In the genomic region with DNA sequence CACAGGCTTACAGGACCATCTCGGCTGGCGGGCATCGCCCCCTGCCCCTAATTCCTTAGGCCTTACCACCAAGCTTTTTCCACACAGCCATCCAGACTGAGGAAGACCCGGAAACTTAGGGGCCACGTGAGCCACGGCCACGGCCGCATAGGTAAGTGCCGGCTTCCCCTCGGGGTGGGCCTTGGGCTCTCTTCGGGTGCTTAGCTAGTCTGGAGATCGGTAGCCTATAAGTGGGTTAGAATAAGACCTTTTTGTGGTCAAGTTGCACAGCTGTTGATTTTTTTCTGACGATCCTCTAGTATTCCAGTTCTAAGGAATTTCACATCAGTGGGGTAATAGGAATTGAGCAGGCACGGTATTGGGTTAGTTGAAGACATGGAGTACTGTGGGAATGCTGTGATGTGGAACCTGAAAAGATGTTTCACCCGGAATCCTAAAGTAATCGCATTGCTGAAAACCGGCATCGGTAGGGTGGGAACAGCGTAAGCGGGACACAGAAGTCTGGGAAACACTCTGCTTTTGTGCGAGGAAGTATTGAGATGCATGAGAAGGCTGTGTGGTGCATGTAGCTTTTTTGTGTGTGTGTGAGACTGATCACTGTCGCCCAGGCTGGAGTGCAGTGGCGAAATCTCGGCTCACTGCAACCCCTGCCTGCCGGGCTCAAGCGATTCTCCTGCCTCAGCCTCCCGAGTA, we compare ENCODE assay signal across 1 cellular context.
A peak's percentile ranks its signal among the peaks of the same experiment; 100 is the strongest.
TF ChIP-seq lines count a peak whose summit lies in the region.

No MANE protein-coding gene starts in this region.

TF ChIP-seq in K562, 482 proteins besides CTCF, POLR2A, EP300 and RAD21 (continued from another document and continues in another):
- TF ChIP-seq, protein P1, sequence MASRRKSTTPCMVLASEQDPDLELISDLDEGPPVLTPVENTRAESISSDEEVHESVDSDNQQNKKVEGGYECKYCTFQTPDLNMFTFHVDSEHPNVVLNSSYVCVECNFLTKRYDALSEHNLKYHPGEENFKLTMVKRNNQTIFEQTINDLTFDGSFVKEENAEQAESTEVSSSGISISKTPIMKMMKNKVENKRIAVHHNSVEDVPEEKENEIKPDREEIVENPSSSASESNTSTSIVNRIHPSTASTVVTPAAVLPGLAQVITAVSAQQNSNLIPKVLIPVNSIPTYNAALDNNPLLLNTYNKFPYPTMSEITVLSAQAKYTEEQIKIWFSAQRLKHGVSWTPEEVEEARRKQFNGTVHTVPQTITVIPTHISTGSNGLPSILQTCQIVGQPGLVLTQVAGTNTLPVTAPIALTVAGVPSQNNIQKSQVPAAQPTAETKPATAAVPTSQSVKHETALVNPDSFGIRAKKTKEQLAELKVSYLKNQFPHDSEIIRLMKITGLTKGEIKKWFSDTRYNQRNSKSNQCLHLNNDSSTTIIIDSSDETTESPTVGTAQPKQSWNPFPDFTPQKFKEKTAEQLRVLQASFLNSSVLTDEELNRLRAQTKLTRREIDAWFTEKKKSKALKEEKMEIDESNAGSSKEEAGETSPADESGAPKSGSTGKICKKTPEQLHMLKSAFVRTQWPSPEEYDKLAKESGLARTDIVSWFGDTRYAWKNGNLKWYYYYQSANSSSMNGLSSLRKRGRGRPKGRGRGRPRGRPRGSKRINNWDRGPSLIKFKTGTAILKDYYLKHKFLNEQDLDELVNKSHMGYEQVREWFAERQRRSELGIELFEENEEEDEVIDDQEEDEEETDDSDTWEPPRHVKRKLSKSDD (conservative IDR thresholded peaks at IDR 0.05; ENCODE audit: low read length) = no peak
- TF ChIP-seq, protein P2, sequence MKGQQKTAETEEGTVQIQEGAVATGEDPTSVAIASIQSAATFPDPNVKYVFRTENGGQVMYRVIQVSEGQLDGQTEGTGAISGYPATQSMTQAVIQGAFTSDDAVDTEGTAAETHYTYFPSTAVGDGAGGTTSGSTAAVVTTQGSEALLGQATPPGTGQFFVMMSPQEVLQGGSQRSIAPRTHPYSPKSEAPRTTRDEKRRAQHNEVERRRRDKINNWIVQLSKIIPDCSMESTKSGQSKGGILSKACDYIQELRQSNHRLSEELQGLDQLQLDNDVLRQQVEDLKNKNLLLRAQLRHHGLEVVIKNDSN (CRISPR knock-in tag; IDR thresholded peaks at IDR 0.05) = no peak; the same call in 1 of the 2 replicates
- TF ChIP-seq ZNF232 (CRISPR knock-in tag; IDR thresholded peaks at IDR 0.05) = no peak
- no peak for TF ChIP-seq E2F3 (CRISPR knock-in tag; IDR thresholded peaks at IDR 0.05)
- no peak for TF ChIP-seq POLR3G (IDR thresholded peaks at IDR 0.05; ENCODE audit: extremely low read depth, insufficient read length, insufficient replicate concordance)
- TF ChIP-seq CHD1 (IDR thresholded peaks at IDR 0.05; ENCODE audit: low read length) = peak; percentile 83
- no peak for TF ChIP-seq SNIP1 (IDR thresholded peaks at IDR 0.05; ENCODE audit: low read depth)
- TF ChIP-seq, protein P3, sequence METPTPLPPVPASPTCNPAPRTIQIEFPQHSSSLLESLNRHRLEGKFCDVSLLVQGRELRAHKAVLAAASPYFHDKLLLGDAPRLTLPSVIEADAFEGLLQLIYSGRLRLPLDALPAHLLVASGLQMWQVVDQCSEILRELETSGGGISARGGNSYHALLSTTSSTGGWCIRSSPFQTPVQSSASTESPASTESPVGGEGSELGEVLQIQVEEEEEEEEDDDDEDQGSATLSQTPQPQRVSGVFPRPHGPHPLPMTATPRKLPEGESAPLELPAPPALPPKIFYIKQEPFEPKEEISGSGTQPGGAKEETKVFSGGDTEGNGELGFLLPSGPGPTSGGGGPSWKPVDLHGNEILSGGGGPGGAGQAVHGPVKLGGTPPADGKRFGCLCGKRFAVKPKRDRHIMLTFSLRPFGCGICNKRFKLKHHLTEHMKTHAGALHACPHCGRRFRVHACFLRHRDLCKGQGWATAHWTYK (CRISPR knock-in tag; IDR thresholded peaks at IDR 0.05) = peak; percentile 97
- TF ChIP-seq ZNF717 (CRISPR knock-in tag; IDR thresholded peaks at IDR 0.05) = no peak
- no peak for TF ChIP-seq GABPB2 (CRISPR knock-in tag; conservative IDR thresholded peaks at IDR 0.05)
- no peak for TF ChIP-seq NR2C2 (CRISPR knock-in tag; IDR thresholded peaks at IDR 0.05)
- 0 out of 2 replicates have a peak, but pooled peaks have one; percentile 37 for TF ChIP-seq NR2C2 (tag; IDR thresholded peaks at IDR 0.05)
- TF ChIP-seq, protein P4, sequence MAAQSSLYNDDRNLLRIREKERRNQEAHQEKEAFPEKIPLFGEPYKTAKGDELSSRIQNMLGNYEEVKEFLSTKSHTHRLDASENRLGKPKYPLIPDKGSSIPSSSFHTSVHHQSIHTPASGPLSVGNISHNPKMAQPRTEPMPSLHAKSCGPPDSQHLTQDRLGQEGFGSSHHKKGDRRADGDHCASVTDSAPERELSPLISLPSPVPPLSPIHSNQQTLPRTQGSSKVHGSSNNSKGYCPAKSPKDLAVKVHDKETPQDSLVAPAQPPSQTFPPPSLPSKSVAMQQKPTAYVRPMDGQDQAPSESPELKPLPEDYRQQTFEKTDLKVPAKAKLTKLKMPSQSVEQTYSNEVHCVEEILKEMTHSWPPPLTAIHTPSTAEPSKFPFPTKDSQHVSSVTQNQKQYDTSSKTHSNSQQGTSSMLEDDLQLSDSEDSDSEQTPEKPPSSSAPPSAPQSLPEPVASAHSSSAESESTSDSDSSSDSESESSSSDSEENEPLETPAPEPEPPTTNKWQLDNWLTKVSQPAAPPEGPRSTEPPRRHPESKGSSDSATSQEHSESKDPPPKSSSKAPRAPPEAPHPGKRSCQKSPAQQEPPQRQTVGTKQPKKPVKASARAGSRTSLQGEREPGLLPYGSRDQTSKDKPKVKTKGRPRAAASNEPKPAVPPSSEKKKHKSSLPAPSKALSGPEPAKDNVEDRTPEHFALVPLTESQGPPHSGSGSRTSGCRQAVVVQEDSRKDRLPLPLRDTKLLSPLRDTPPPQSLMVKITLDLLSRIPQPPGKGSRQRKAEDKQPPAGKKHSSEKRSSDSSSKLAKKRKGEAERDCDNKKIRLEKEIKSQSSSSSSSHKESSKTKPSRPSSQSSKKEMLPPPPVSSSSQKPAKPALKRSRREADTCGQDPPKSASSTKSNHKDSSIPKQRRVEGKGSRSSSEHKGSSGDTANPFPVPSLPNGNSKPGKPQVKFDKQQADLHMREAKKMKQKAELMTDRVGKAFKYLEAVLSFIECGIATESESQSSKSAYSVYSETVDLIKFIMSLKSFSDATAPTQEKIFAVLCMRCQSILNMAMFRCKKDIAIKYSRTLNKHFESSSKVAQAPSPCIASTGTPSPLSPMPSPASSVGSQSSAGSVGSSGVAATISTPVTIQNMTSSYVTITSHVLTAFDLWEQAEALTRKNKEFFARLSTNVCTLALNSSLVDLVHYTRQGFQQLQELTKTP (IDR thresholded peaks at IDR 0.05; ENCODE audit: low read depth in 1 of 2, partially characterized antibody in 2 of 2) = no peak
- no peak for TF ChIP-seq PTBP1 (IDR thresholded peaks at IDR 0.05; ENCODE audit: low read depth, low read length)
- no peak for TF ChIP-seq HDAC2 (IDR thresholded peaks at IDR 0.05)
- TF ChIP-seq, protein P5, sequence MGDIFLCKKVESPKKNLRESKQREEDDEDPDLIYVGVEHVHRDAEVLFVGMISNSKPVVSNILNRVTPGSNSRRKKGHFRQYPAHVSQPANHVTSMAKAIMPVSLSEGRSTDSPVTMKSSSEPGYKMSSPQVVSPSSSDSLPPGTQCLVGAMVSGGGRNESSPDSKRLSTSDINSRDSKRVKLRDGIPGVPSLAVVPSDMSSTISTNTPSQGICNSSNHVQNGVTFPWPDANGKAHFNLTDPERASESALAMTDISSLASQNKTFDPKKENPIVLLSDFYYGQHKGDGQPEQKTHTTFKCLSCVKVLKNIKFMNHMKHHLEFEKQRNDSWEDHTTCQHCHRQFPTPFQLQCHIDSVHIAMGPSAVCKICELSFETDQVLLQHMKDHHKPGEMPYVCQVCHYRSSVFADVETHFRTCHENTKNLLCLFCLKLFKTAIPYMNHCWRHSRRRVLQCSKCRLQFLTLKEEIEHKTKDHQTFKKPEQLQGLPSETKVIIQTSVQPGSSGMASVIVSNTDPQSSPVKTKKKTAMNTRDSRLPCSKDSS (IDR thresholded peaks at IDR 0.05; ENCODE audit: low read depth, partially characterized antibody) = no peak
- TF ChIP-seq SIRT6 (IDR thresholded peaks at IDR 0.05; ENCODE audit: low read depth, low read length) = no peak
- TF ChIP-seq, protein P6, sequence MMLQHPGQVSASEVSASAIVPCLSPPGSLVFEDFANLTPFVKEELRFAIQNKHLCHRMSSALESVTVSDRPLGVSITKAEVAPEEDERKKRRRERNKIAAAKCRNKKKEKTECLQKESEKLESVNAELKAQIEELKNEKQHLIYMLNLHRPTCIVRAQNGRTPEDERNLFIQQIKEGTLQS (IDR thresholded peaks at IDR 0.05) = no peak
- TF ChIP-seq, protein P6 (CRISPR knock-in tag; conservative IDR thresholded peaks at IDR 0.05) = no peak
- TF ChIP-seq TARDBP (IDR thresholded peaks at IDR 0.05) = no peak
- TF ChIP-seq GABPA (tag; conservative IDR thresholded peaks at IDR 0.05; ENCODE audit: low read depth) = no peak
- TF ChIP-seq, protein P7, sequence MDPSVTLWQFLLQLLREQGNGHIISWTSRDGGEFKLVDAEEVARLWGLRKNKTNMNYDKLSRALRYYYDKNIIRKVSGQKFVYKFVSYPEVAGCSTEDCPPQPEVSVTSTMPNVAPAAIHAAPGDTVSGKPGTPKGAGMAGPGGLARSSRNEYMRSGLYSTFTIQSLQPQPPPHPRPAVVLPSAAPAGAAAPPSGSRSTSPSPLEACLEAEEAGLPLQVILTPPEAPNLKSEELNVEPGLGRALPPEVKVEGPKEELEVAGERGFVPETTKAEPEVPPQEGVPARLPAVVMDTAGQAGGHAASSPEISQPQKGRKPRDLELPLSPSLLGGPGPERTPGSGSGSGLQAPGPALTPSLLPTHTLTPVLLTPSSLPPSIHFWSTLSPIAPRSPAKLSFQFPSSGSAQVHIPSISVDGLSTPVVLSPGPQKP (CRISPR knock-in tag; IDR thresholded peaks at IDR 0.05) = no peak
- TF ChIP-seq ERF (CRISPR knock-in tag; IDR thresholded peaks at IDR 0.05) = no peak
- no peak for TF ChIP-seq STAT5B (CRISPR knock-in tag; IDR thresholded peaks at IDR 0.05)
- no peak for TF ChIP-seq HEY1 (CRISPR knock-in tag; IDR thresholded peaks at IDR 0.05; ENCODE audit: borderline replicate concordance)
- TF ChIP-seq RUNX1 (IDR thresholded peaks at IDR 0.05; ENCODE audit: low read depth) = no peak
- no peak for TF ChIP-seq ZNF77 (CRISPR knock-in tag; IDR thresholded peaks at IDR 0.05)
- TF ChIP-seq ESRRA (IDR thresholded peaks at IDR 0.05; ENCODE audit: borderline replicate concordance, low read depth) = no peak
- peak; percentile 9 to 20; a peak in 2 of 4 replicates for TF ChIP-seq SIN3A (IDR thresholded peaks at IDR 0.05; ENCODE audit: borderline replicate concordance in 2 of 2, control insufficient read depth in 1 of 2, low read depth in 2 of 2, low read length in 2 of 2)
- TF ChIP-seq SP1 (CRISPR knock-in tag; IDR thresholded peaks at IDR 0.05) = peak; percentile 10; the same call in 1 of the 2 replicates
- TF ChIP-seq NONO (IDR thresholded peaks at IDR 0.05; ENCODE audit: low read depth in 2 of 2, low read length in 1 of 2) = no peak
- TF ChIP-seq, protein P8, sequence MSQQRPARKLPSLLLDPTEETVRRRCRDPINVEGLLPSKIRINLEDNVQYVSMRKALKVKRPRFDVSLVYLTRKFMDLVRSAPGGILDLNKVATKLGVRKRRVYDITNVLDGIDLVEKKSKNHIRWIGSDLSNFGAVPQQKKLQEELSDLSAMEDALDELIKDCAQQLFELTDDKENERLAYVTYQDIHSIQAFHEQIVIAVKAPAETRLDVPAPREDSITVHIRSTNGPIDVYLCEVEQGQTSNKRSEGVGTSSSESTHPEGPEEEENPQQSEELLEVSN (IDR thresholded peaks at IDR 0.05; ENCODE audit: borderline replicate concordance in 1 of 2, extremely low read depth in 1 of 2, insufficient read depth in 1 of 2, insufficient read length in 1 of 2, low read depth in 1 of 2, low read length in 1 of 2, poor library complexity in 1 of 2, severe bottlenecking in 1 of 2) = no peak
- no peak for TF ChIP-seq KAT7 (CRISPR knock-in tag; IDR thresholded peaks at IDR 0.05; ENCODE audit: borderline replicate concordance)
- TF ChIP-seq SRSF1 (IDR thresholded peaks at IDR 0.05; ENCODE audit: low read depth, low read length) = no peak
- TF ChIP-seq ZNF436 (CRISPR knock-in tag; IDR thresholded peaks at IDR 0.05) = no peak
- TF ChIP-seq TBL1XR1 (IDR thresholded peaks at IDR 0.05; ENCODE audit: low read length in 2 of 2) = no peak
- TF ChIP-seq HDAC6 (IDR thresholded peaks at IDR 0.05; ENCODE audit: low read depth, low read length) = no peak
- TF ChIP-seq SMAD3 (CRISPR knock-in tag; conservative IDR thresholded peaks at IDR 0.05) = no peak
- no peak for TF ChIP-seq ZNF695 (CRISPR knock-in tag; IDR thresholded peaks at IDR 0.05)
- TF ChIP-seq CHD2 (IDR thresholded peaks at IDR 0.05; ENCODE audit: low read depth, low read length) = no peak
- TF ChIP-seq, protein P9, sequence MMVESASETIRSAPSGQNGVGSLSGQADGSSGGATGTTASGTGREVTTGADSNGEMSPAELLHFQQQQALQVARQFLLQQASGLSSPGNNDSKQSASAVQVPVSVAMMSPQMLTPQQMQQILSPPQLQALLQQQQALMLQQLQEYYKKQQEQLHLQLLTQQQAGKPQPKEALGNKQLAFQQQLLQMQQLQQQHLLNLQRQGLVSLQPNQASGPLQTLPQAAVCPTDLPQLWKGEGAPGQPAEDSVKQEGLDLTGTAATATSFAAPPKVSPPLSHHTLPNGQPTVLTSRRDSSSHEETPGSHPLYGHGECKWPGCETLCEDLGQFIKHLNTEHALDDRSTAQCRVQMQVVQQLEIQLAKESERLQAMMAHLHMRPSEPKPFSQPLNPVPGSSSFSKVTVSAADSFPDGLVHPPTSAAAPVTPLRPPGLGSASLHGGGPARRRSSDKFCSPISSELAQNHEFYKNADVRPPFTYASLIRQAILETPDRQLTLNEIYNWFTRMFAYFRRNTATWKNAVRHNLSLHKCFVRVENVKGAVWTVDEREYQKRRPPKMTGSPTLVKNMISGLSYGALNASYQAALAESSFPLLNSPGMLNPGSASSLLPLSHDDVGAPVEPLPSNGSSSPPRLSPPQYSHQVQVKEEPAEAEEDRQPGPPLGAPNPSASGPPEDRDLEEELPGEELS (CRISPR knock-in tag; IDR thresholded peaks at IDR 0.05; ENCODE audit: borderline replicate concordance) = 0 out of 2 replicates have a peak, but pooled peaks have one; percentile 28
- no peak for TF ChIP-seq ZNF174 (CRISPR knock-in tag; IDR thresholded peaks at IDR 0.05)
